Comparison of ENCODE assay signal across 8 cellular contexts in the genomic region with DNA sequence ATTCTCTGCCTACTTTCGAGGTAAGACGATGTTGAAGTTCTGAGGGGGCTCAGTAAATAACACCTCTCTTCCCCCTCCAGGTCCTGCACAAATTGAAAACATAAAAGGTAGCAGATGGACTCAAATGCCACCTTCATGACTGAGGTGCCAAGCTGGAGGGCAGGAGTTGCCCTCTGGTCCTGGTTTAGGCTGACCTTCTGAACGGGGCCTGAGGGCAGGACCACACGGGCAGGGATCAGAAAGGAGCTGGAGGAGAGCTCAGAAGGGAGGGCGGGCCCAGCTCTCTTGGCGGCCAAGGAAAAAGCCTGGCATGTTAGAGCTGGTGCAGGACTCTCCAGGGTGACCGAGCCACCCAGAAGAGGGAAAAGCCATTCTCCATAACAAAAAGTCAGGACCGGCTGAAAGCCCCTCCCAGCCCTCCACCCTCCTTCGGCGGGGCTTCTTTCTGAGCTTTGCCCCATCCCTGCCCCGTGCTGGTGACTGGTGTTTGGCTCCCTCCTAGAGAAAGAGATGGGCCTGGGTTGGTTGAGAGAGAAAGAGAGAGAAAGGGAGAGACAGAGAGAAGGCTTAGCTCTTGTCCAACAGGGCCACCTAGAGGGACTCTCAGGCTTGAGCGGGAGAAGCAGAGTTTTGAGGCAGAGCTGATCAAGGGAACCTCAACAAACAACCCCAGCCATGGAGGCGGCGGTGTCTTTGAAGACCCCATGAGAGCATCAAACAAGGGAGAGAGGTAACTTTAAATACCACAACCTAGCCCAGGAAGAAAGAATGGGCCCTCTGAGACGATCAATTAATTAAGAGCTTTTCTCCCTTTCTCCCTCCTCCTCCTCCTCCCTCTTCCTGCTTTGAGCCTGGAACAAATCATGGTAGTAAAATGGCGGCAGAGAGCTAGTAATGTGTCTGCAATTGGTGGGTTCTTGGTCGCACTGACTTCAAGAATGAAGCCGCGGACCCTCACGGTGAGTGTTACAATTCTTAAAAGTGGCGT. TPM values are rescaled to one million over a fixed set of nuclear protein-coding genes. Genes with fewer than 3 reads are reported as not detected.
DNase-seq lines count a peak whose midpoint lies in the region; ATAC-seq and TF ChIP-seq lines count a peak whose summit lies in the region.

No MANE protein-coding gene starts in this region.

- intact Hi-C loops in heart right ventricle (cut with DNase I), result loop anchor here in 2 of 10 donors (5.0 kb wide), 1 partner anchor 85 kb away; no protein-coding TSS in a partner anchor

- WGBS in heart right ventricle, 2 donors, result 79 to 82% methylated on average over 21 of the region's 21 CpGs

- TF ChIP-seq CTCF in Loucy (conservative IDR thresholded peaks at IDR 0.05; ENCODE audit: low read length), result peak; percentile 74
- peak in 7 of 9 donors; percentile 12 to 47 (median 37) for TF ChIP-seq CTCF in heart right ventricle (IDR thresholded peaks at IDR 0.05)

- H3K4me1 ChIP-seq in Loucy (ENCODE audit: insufficient read depth, low read length, poor library complexity, severe bottlenecking) (no peaks in the 10 kb centered on the region), heart right ventricle (no peaks in the 10 kb centered on the region)

- in situ Hi-C loops in ACHN (cut with HindIII; ENCODE audit: low pct_ligation_motif_present, low pct_unique_long_range_greater_than_20kb, low sequenced_read_pairs) (no loop called here), G401 (cut with HindIII; ENCODE audit: low sequenced_read_pairs) (no loop called here)

- peak; percentile 48 for DNase-seq in ACHN
- peak; percentile 19 for DNase-seq in G401 (ENCODE audit: low spot score)
- peak; percentile 48 to 55 for DNase-seq in activated CD4-positive, alpha-beta T cell treated with anti-CD3 and anti-CD28 coated beads, Interleukin-2, amount 50 U/mL, for 48 hours
- DNase-seq in heart right ventricle, result no peak
- peak; percentile 9 for DNase-seq in smooth muscle cell of the brain vasculature (ENCODE audit: low read depth, low spot score)

- no peaks in the 10 kb centered on the region for H3K9me3 ChIP-seq in Loucy (ENCODE audit: insufficient read depth, low read depth, low read length)
- no peaks in the 10 kb centered on the region for H3K9me3 ChIP-seq in heart right ventricle

- H3K4me3 ChIP-seq in Loucy (ENCODE audit: low read length, poor library complexity, severe bottlenecking), result peak overlapping the region; percentile 83
- H3K4me3 ChIP-seq in heart right ventricle, result no peak overlapping the region

- no peak overlapping the region for H3K27ac ChIP-seq in heart right ventricle

- H3K79me2 ChIP-seq in Loucy (ENCODE audit: insufficient read depth, low read length), result no peaks in the 10 kb centered on the region

- H3K27me3 ChIP-seq in Loucy (ENCODE audit: insufficient read depth, low read length, poor library complexity, severe bottlenecking), result no peaks in the 10 kb centered on the region
- no peaks in the 10 kb centered on the region for H3K27me3 ChIP-seq in heart right ventricle

- peak overlapping the region; percentile 62 for H3K4me2 ChIP-seq in Loucy (ENCODE audit: low read depth, low read length, poor library complexity, severe bottlenecking)

- no peaks in the 10 kb centered on the region for H3F3A ChIP-seq in Loucy (ENCODE audit: low read depth)

- peak overlapping the region; percentile 50 for H2AFZ ChIP-seq in Loucy (ENCODE audit: low read length)

- no peaks in the 10 kb centered on the region for H4K20me1 ChIP-seq in Loucy (ENCODE audit: insufficient read depth, low read length, poor library complexity, severe bottlenecking)

- H3K9me2 ChIP-seq in Loucy (replicated peaks; ENCODE audit: low read depth, low read length), result no peaks in the 10 kb centered on the region

- ATAC-seq in heart right ventricle, result peak in 5 of 8 donors; percentile 37 to 70 (median 52)
- ATAC-seq in GM19463 (IDR thresholded peaks at IDR 0.05; ENCODE audit: unreplicated experiment), result no peak
- no peak for ATAC-seq in GM18870 (IDR thresholded peaks at IDR 0.05; ENCODE audit: unreplicated experiment)

- peak overlapping the region; percentile 77 for H3K9ac ChIP-seq in Loucy (ENCODE audit: low read depth, low read length, poor library complexity, severe bottlenecking)

- H3K36me3 ChIP-seq in Loucy (ENCODE audit: insufficient read depth, low read length) (no peaks in the 10 kb centered on the region), heart right ventricle (no peaks in the 10 kb centered on the region)

RNA-seq across cellular contexts. Expression of a gene that starts 50.8 kb away (rescaled TPM):
- not detected in 2 replicates for total RNA-seq in G401 (2014; rRNA removed; shearing (Covaris generic))
- 10 to 100 TPM; 12.4 to 48.1 (median 15.6) TPM for total RNA-seq in heart right ventricle
- polyA plus RNA-seq in heart right ventricle, result 10 to 100 TPM in 1 of 2 donors, 1 to 10 TPM in 1; 9.1 to 16.6 TPM

RNA-seq across cellular contexts. Expression of a gene that starts 60.0 kb away (rescaled TPM):
- 0.20 and 0.37 TPM in 2 replicates for total RNA-seq in G401 (2014; rRNA removed; shearing (Covaris generic))
- total RNA-seq in heart right ventricle, result 10 to 100 TPM; 10.7 to 17.9 (median 14.6) TPM
- 1 to 10 TPM; 2.3 to 4.8 TPM for polyA plus RNA-seq in heart right ventricle

Comparison
In these comparisons a context has a peak if more than half of its experiments do, and no peak if none do; other contexts are left out.
1. DNase-seq: peak in ACHN (single experiment), G401 (single experiment), activated CD4-positive, alpha-beta T cell treated with anti-CD3 and anti-CD28 coated beads, Interleukin-2, amount 50 U/mL, for 48 hours (2 of 2) and smooth muscle cell of the brain vasculature (single experiment); none in heart right ventricle (0 of 2).
2. ATAC-seq: peak in heart right ventricle (5 of 8); none in GM19463 (single experiment) and GM18870 (single experiment).
3. RNA of a gene that starts 50.8 kb away (total RNA-seq): 12.4 to 48.1 TPM in heart right ventricle; not detected in G401; every median in the first group is over 10 times any median in the second.